ENCODE assay signal across 31 cellular contexts in genomic region chr3:124444893-124445292, GRCh38.
A peak's percentile ranks its signal among the peaks of the same experiment; 100 is the strongest.
DNase-seq lines count a peak whose midpoint lies in the region; FAIRE-seq lines count a peak whose summit lies in the region.
"Had no signal": no experiment of that assay in that cellular context is flagged by ENCODE, and none has a peak within 500 bp of the region (broad histone marks: within the 10 kb centered on the region; RNA-seq: fewer than 3 reads in every experiment).

No MANE protein-coding gene starts in this region.

- H3K9me3 ChIP-seq in small intestine (ENCODE audit: control insufficient read depth, low read depth): no peaks in the 10 kb centered on the region
- H3K9me3 ChIP-seq: A549, BE2C, BLaER1, Caco-2 had no signal

- H3K27ac ChIP-seq in small intestine (ENCODE audit: low read depth in 1 of 2, low read length in 1 of 2): no peak overlapping the region
- H3K27ac ChIP-seq: 22Rv1; A549; BLaER1; BLaER1 treated with 17β-estradiol and CSF1 and Interleukin-3, amounts not matched to agents 10 nM and 100 nM; C4-2B had no signal

- peak; percentile 0 for DNase-seq in effector CD8-positive, alpha-beta T cell (lab: John Stamatoyannopoulos, UW)
- DNase-seq in small intestine (peak; percentile 82), iPS-NIHi11 (ENCODE audit: low spot score) (no peak), NCI-H748 treated with DMSO at 0.1 percent for 48 hours (lab: John Stamatoyannopoulos, UW) (no peak)
- DNase-seq: 8988T; ACHN; AML-193; BE2C; C1 segment of cervical spinal cord; Caco-2; Calu3; CD4-positive, alpha-beta memory T cell; CD4-positive, alpha-beta T cell; CD4-positive, CD25-positive, alpha-beta regulatory T cell; CD8-positive, alpha-beta memory T cell; CD8-positive, alpha-beta T cell; COR-L47; DMS 273 treated with DMSO at 0.1 percent for 48 hours; DMS153; DMS53; DMS79; DMS79 treated with DMSO at 0.1 percent for 48 hours; DND-41; EL had no signal

- FAIRE-seq in small intestine (lab: Jason Lieb, UNC): no peak
- FAIRE-seq: A204.1, A549, D721Med had no signal

- 20 to 77% (median 50%) methylated on average over 3 of the region's 3 CpGs for WGBS in small intestine, 3 donors

- no peaks in the 10 kb centered on the region for H3K4me1 ChIP-seq in small intestine (ENCODE audit: control insufficient read depth in 2 of 2, insufficient read depth in 1 of 2, low read depth in 1 of 2, low read length in 1 of 2)
- H3K4me1 ChIP-seq: A549, BE2C, BLaER1, Caco-2 had no signal

- H3K36me3 ChIP-seq in small intestine (ENCODE audit: control insufficient read depth in 2 of 2, insufficient read depth in 2 of 2, low read length in 2 of 2): no peaks in the 10 kb centered on the region

- no peak overlapping the region for H3K4me3 ChIP-seq in small intestine (ENCODE audit: low read depth in 1 of 2, low read length in 2 of 2)
- H3K4me3 ChIP-seq: A549; BLaER1; BLaER1 treated with 17β-estradiol and CSF1 and Interleukin-3, amounts not matched to agents 10 nM and 100 nM had no signal

- H3K27me3 ChIP-seq in small intestine (ENCODE audit: control insufficient read depth in 2 of 2, insufficient read depth in 2 of 2, low read length in 2 of 2): no peaks in the 10 kb centered on the region
- H3K27me3 ChIP-seq: BE2C; BLaER1; BLaER1 treated with 17β-estradiol and CSF1 and Interleukin-3, amounts not matched to agents 10 nM and 100 nM had no signal

Comparison
In these comparisons a context has a peak if more than half of its experiments do, and no peak if none do; other contexts are left out.
1. DNase-seq: peak in effector CD8-positive, alpha-beta T cell (single experiment) and small intestine (single experiment); none in iPS-NIHi11 (single experiment) and NCI-H748 treated with DMSO at 0.1 percent for 48 hours (single experiment).